Comparison of ENCODE assay signal across 11 cellular contexts in genomic region chr3:61627768-61628185, GRCh38.
DNase-seq lines count a peak whose midpoint lies in the region; ATAC-seq and TF ChIP-seq lines count a peak whose summit lies in the region.
"Had no signal": no experiment of that assay in that cellular context is flagged by ENCODE, and none has a peak within 500 bp of the region (broad histone marks: within the 10 kb centered on the region; RNA-seq: fewer than 3 reads in every experiment).

No MANE protein-coding gene starts in this region.

- no peaks in the 10 kb centered on the region for H3K27me3 ChIP-seq in body of pancreas

- intact Hi-C loops in body of pancreas (cut with DNase I) = no loop called here

- peaks cover 25% of the 10 kb centered on the region for H3K4me1 ChIP-seq in body of pancreas

- H3K9me3 ChIP-seq in body of pancreas = no peaks in the 10 kb centered on the region

- DNase-seq in ACHN = peak; percentile 91
- peak; percentile 82 for DNase-seq in HT1080 (ENCODE audit: low read depth)
- peak; percentile 14 to 41 (median 24) for DNase-seq in body of pancreas
- peak; percentile 88 for DNase-seq in kidney tubule cell (ENCODE audit: low spot score)
- DNase-seq in DMS114 treated with DMSO at 0.1 percent for 48 hours (lab: John Stamatoyannopoulos, UW; ENCODE audit: unreplicated experiment) = no peak
- no peak for DNase-seq in COR-L47 (lab: John Stamatoyannopoulos, UW)

- no peak for TF ChIP-seq POLR2A in body of pancreas (IDR thresholded peaks at IDR 0.05)

- H3K4me3 ChIP-seq in body of pancreas = no peak overlapping the region

- H3K36me3 ChIP-seq in body of pancreas (replicated peaks in 1 of 2; ENCODE audit: insufficient read depth in 1 of 2, low read depth in 2 of 2) = no peaks in the 10 kb centered on the region

- peak overlapping the region in 2 of 4 donors; percentile 18 to 28 for H3K27ac ChIP-seq in body of pancreas
- H3K27ac ChIP-seq: C4-2B, KMS-11 had no signal

- TF ChIP-seq CTCF in body of pancreas (IDR thresholded peaks at IDR 0.05) = no peak

- WGBS in body of pancreas, 2 donors = 53 to 66% methylated on average over 2 of the region's 2 CpGs

- in situ Hi-C loops in ACHN (cut with HindIII; ENCODE audit: low pct_ligation_motif_present, low pct_unique_long_range_greater_than_20kb, low sequenced_read_pairs) = no loop called here

- peak; percentile 79 for ATAC-seq in body of pancreas
- no peak for ATAC-seq in GM21717 (IDR thresholded peaks at IDR 0.05; ENCODE audit: unreplicated experiment)
- no peak for ATAC-seq in HG02885 (IDR thresholded peaks at IDR 0.05; ENCODE audit: poor library complexity, unreplicated experiment)
- ATAC-seq: natural killer cell treated with Interleukin-12 subunit alpha and Interleukin-12 subunit beta and Interleukin-15 and Interleukin-18, amount 100 ng/mL, for 72 hours had no signal

Comparison
In these comparisons a context has a peak if more than half of its experiments do, and no peak if none do; other contexts are left out.
1. DNase-seq: peak in ACHN (single experiment), HT1080 (single experiment), body of pancreas (4 of 4) and kidney tubule cell (single experiment); none in DMS114 treated with DMSO at 0.1 percent for 48 hours (single experiment) and COR-L47 (single experiment).